13 cellular contexts compared by ENCODE assay signal in the genomic region with DNA sequence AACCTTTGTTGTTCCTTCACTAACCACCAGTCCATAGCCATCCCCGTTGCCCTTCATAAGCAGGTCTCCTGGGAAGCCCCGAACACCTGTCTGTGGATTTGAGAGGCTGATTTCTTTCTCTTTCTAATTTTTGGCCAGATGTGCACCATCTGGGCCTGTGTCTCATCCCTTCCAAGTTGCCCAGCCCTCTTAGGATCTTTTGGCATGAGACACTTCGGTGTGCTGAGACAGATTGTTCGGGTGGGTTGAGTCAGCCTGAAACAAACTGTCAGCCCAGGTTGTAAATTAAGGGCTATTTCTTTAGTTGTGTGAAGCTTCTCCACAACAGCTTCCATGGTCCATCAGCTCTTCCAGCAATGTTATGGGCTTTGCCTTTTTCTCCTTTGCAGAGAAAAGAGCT. TPM values are rescaled to one million over a fixed set of nuclear protein-coding genes. Genes with fewer than 3 reads are reported as not detected.
DNase-seq lines count a peak whose midpoint lies in the region; ATAC-seq and TF ChIP-seq lines count a peak whose summit lies in the region.
"Had no signal": no experiment of that assay in that cellular context is flagged by ENCODE, and none has a peak within 500 bp of the region (broad histone marks: within the 10 kb centered on the region; RNA-seq: fewer than 3 reads in every experiment).

No MANE protein-coding gene starts in this region.

- H3K4me3 Mint-ChIP-seq in immature natural killer cell, result peak overlapping the region; percentile 52 to 93 (median 66)

- peaks cover 2 to 7% (median 6%) of the 10 kb centered on the region in 3 donors for H3K27me3 Mint-ChIP-seq in immature natural killer cell (ENCODE audit: low read depth in 3 of 3)

- TF ChIP-seq CTCF in gastroesophageal sphincter (IDR thresholded peaks at IDR 0.05) (no peak), OCI-LY7 (conservative IDR thresholded peaks at IDR 0.05; ENCODE audit: low read length) (no peak)

- H3K9me2 ChIP-seq in OCI-LY7 (ENCODE audit: insufficient read depth, low read length), result no peaks in the 10 kb centered on the region

- peaks cover 34% of the 10 kb centered on the region for H3K79me2 ChIP-seq in OCI-LY7 (ENCODE audit: insufficient read depth, low read depth, low read length)

- peaks cover 5% of the 10 kb centered on the region; the same call in 1 of the 2 replicates for H4K20me1 ChIP-seq in OCI-LY7 (ENCODE audit: insufficient read depth, low read length)

- ATAC-seq in gastroesophageal sphincter (no peak), GM19395 (IDR thresholded peaks at IDR 0.05; ENCODE audit: unreplicated experiment) (no peak), GM19397 (IDR thresholded peaks at IDR 0.05; ENCODE audit: unreplicated experiment) (no peak)
- ATAC-seq: HCT116, Panc1 had no signal

- WGBS in gastroesophageal sphincter (ENCODE audit: low coverage in 1 of 2), 2 donors, result 80% methylated on average over 2 of the region's 4 CpGs; no CpG with 5 or more reads in 1 of the 2 donors

- H3K36me3 ChIP-seq in gastroesophageal sphincter (no peaks in the 10 kb centered on the region), OCI-LY7 (ENCODE audit: insufficient read depth, low read length) (peaks cover 3% of the 10 kb centered on the region; the same call in 1 of the 2 replicates)
- H3K36me3 ChIP-seq: stomach had no signal

- H3K27me3 ChIP-seq in gastroesophageal sphincter, result no peaks in the 10 kb centered on the region
- H3K27me3 ChIP-seq: stomach had no signal

- TF ChIP-seq EP300 in gastroesophageal sphincter (IDR thresholded peaks at IDR 0.05), result no peak

- H3K4me2 ChIP-seq in OCI-LY7 (ENCODE audit: low read length), result no peak overlapping the region

- POLR2A ChIA-PET in OCI-LY7 (lab: Charles Lee), result no interaction called here

- DNase-seq in AG08395 (ENCODE audit: low spot score) (peak; percentile 21), DMS 273 treated with DMSO at 0.1 percent for 48 hours (lab: John Stamatoyannopoulos, UW) (peak; percentile 86), NCI-H82 (lab: John Stamatoyannopoulos, UW) (peak; percentile 78), immature natural killer cell (no peak), OCI-LY7 (ENCODE audit: low spot score) (no peak)
- DNase-seq: AML-193; stimulated activated CD4-positive, alpha-beta T cell treated with anti-CD3 and anti-CD28 coated beads, Interleukin-2, amount 100 ng/mL, for 48 hours; stomach had no signal

- no peaks in the 10 kb centered on the region for H3K9me3 Mint-ChIP-seq in immature natural killer cell

- no peaks in the 10 kb centered on the region for H3K36me3 Mint-ChIP-seq in immature natural killer cell

- H3K4me1 ChIP-seq in gastroesophageal sphincter (peaks cover 0 to 33% (median 7%) of the 10 kb centered on the region in 3 donors), OCI-LY7 (ENCODE audit: insufficient read depth, low read length, poor library complexity, severe bottlenecking) (peaks cover 12% of the 10 kb centered on the region)

- H3K27ac ChIP-seq in gastroesophageal sphincter, result no peak overlapping the region
- no peak overlapping the region for H3K27ac ChIP-seq in OCI-LY7 (ENCODE audit: low read depth, low read length, poor library complexity, severe bottlenecking)

- H3K27ac Mint-ChIP-seq in immature natural killer cell, result peak overlapping the region in 2 of 6 donors; percentile 34 to 39

- no TSS peak for BruUV-seq in OCI-LY7 (replicated peaks; lab: Mats Ljungman, UMichigan)

- H3K4me3 ChIP-seq in gastroesophageal sphincter (no peak overlapping the region), OCI-LY7 (ENCODE audit: low read depth, low read length, poor library complexity, severe bottlenecking) (no peak overlapping the region)
- H3K4me3 ChIP-seq: stomach had no signal

- intact Hi-C loops in OCI-LY7 (cut with micrococcal nuclease; ENCODE audit: unreplicated experiment), result loop anchor here (5.0 kb wide), 1 partner anchor 79 kb away; no protein-coding TSS in a partner anchor

- no peak for TF ChIP-seq POLR2A in gastroesophageal sphincter (IDR thresholded peaks at IDR 0.05)

- CTCF ChIA-PET in OCI-LY7 (lab: Charles Lee; ENCODE audit: unreplicated experiment), result no interaction called here

- H3K4me1 Mint-ChIP-seq in immature natural killer cell, result peaks cover 18 to 40% of the 10 kb centered on the region in 2 donors

- no peak overlapping the region for H2AFZ ChIP-seq in OCI-LY7 (ENCODE audit: low read length)

- H3K9me3 ChIP-seq in gastroesophageal sphincter (no peaks in the 10 kb centered on the region), OCI-LY7 (ENCODE audit: low read length) (no peaks in the 10 kb centered on the region)
- H3K9me3 ChIP-seq: stomach had no signal

RNA-seq across cellular contexts. Expression of a gene that starts 1.4 kb away (rescaled TPM):
- 10 to 100 TPM in 2 of 3 donors, 1 to 10 TPM in 1; 9.6 to 22.6 (median 13.5) TPM for polyA plus RNA-seq in immature natural killer cell
- total RNA-seq in gastroesophageal sphincter (10 to 100 TPM; 20.9 to 51.7 (median 30.8) TPM), OCI-LY7 (2022) (64.1 and 65.6 TPM in 2 replicates)
- total RNA-seq in OCI-LY7 (2014; rRNA removed; shearing (Covaris generic)), result 31.0 and 41.6 TPM in 2 replicates

Comparison
In these comparisons a context has a peak if more than half of its experiments do, and no peak if none do; other contexts are left out.
1. DNase-seq: peak in AG08395 (single experiment), DMS 273 treated with DMSO at 0.1 percent for 48 hours (single experiment) and NCI-H82 (single experiment); none in immature natural killer cell (0 of 3) and OCI-LY7 (single experiment).